Comparison of ENCODE assay signal across 19 cellular contexts in the genomic region with DNA sequence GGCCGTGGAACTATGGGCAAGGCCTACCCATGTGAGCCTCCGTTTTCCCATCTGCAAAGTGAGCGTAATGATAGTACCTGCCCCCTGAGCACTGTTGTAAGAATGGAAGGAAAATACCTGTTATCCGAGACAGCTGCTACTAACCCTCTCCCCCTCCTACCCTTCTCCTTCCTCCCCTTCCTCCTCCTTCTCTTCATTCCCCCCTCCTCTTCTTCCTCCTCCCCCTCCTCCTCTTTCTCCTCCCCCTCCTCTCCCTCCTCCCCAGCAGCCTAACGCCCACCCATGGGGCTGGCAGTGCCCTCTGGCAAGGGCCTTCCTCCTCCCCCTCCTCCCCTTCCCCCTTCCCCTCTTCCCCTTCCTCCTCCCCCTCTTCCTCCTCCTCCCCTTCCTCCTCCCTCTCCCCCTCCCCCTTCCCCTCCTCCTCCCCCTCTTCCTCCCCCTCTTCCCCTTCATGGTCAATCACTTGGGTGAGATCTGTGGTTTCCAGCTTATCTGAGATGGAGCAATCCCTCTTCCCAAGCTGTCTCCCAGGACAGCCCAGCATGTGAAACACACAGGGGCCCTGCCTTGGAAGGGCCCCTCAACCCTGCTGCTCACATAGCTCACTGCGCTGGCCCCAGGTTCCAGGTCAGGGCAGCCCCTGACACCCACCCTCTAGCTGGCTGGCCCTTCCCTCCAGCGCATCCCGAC. TPM values are rescaled to one million over a fixed set of nuclear protein-coding genes. Genes with fewer than 3 reads are reported as not detected.
A peak's percentile ranks its signal among the peaks of the same experiment; 100 is the strongest.
DNase-seq lines count a peak whose midpoint lies in the region; ATAC-seq and TF ChIP-seq lines count a peak whose summit lies in the region.
"Had no signal": no experiment of that assay in that cellular context is flagged by ENCODE, and none has a peak within 500 bp of the region (broad histone marks: within the 10 kb centered on the region; RNA-seq: fewer than 3 reads in every experiment).

No MANE protein-coding gene starts in this region.

- H4K20me1 ChIP-seq in Loucy (ENCODE audit: insufficient read depth, low read length, poor library complexity, severe bottlenecking) = peaks cover 51% of the 10 kb centered on the region

- no peaks in the 10 kb centered on the region for H3K27me3 Mint-ChIP-seq in CD4-positive, alpha-beta T cell
- no peaks in the 10 kb centered on the region for H3K27me3 Mint-ChIP-seq in central memory CD8-positive, alpha-beta T cell
- no peaks in the 10 kb centered on the region for H3K27me3 Mint-ChIP-seq in natural killer cell (ENCODE audit: low read depth in 2 of 2)

- peak overlapping the region; percentile 61 for H3K27ac Mint-ChIP-seq in CD4-positive, alpha-beta T cell
- peak overlapping the region; percentile 49 for H3K27ac Mint-ChIP-seq in central memory CD8-positive, alpha-beta T cell (ENCODE audit: low read depth)
- peak overlapping the region; percentile 100 for H3K27ac Mint-ChIP-seq in natural killer cell
- H3K27ac Mint-ChIP-seq: activated T-helper 2 cell treated with anti-CD3 and anti-CD28 coated beads, Interferon-gamma antibody, Interleukin-2, Interleukin-4, amounts not matched to agents 10 μg/mL and 5 μg/mL and 100 μg/mL, durations not matched to agents 14 hours and 24 hours and 36 hours had no signal

- no peak for TF ChIP-seq EP300 in gastroesophageal sphincter (IDR thresholded peaks at IDR 0.05)

- H3K4me2 ChIP-seq in Loucy (ENCODE audit: low read depth, low read length, poor library complexity, severe bottlenecking) = peak overlapping the region; percentile 20

- intact Hi-C loops in CD4-positive, alpha-beta T cell (cut with DNase I, micrococcal nuclease) = loop anchor here (10.0 kb wide), 2 partner anchors 245 to 1075 kb away; a partner anchor contains a TSS
- intact Hi-C loops in natural killer cell (cut with micrococcal nuclease) = loop anchor here (5.0 to 10.0 kb wide), 3 partner anchors 178 to 325 kb away; a partner anchor contains a TSS

- no peaks in the 10 kb centered on the region for H3K27me3 ChIP-seq in CD4-positive, alpha-beta T cell (ENCODE audit: control insufficient read depth, insufficient read depth, low read length)
- no peaks in the 10 kb centered on the region for H3K27me3 ChIP-seq in Loucy (ENCODE audit: insufficient read depth, low read length, poor library complexity, severe bottlenecking)
- peaks cover 94% of the 10 kb centered on the region for H3K27me3 ChIP-seq in gastroesophageal sphincter
- H3K27me3 ChIP-seq: adrenal gland, pancreas, SJCRH30, thyroid gland had no signal

- H3K9me2 ChIP-seq in Loucy (replicated peaks; ENCODE audit: low read depth, low read length) = no peaks in the 10 kb centered on the region

- no peak for ATAC-seq in CD4-positive, alpha-beta T cell (ENCODE audit: poor library complexity)
- ATAC-seq in central memory CD8-positive, alpha-beta T cell (replicated peaks; ENCODE audit: extremely low read depth, poor library complexity, severe bottlenecking) = no peak
- ATAC-seq in natural killer cell (no peak), GM21786 (IDR thresholded peaks at IDR 0.05; ENCODE audit: unreplicated experiment) (no peak), GM19023 (IDR thresholded peaks at IDR 0.05; ENCODE audit: unreplicated experiment) (no peak), gastroesophageal sphincter (no peak)
- ATAC-seq: pancreas, sciatic nerve had no signal

- no peak overlapping the region for H3K4me3 ChIP-seq in Loucy (ENCODE audit: low read length, poor library complexity, severe bottlenecking)
- H3K4me3 ChIP-seq in gastroesophageal sphincter = no peak overlapping the region
- H3K4me3 ChIP-seq: adrenal gland, esophagus squamous epithelium, pancreas, SJCRH30, thyroid gland had no signal

- peak overlapping the region; percentile 51 for H3K4me3 Mint-ChIP-seq in CD4-positive, alpha-beta T cell
- peak overlapping the region; percentile 7 for H3K4me3 Mint-ChIP-seq in central memory CD8-positive, alpha-beta T cell
- H3K4me3 Mint-ChIP-seq in natural killer cell = peak overlapping the region; percentile 59

- peaks cover 32% of the 10 kb centered on the region for H3K4me1 Mint-ChIP-seq in CD4-positive, alpha-beta T cell (ENCODE audit: low read depth)
- peaks cover 51% of the 10 kb centered on the region for H3K4me1 Mint-ChIP-seq in central memory CD8-positive, alpha-beta T cell
- H3K4me1 Mint-ChIP-seq in natural killer cell = peaks cover 59 to 86% of the 10 kb centered on the region in 2 donors

- H3K4me1 ChIP-seq in Loucy (ENCODE audit: insufficient read depth, low read length, poor library complexity, severe bottlenecking) (peaks cover 22% of the 10 kb centered on the region), gastroesophageal sphincter (peaks cover 0 to 29% (median 15%) of the 10 kb centered on the region in 3 donors)
- H3K4me1 ChIP-seq: SJCRH30 had no signal

- no peak overlapping the region for H3K27ac ChIP-seq in CD4-positive, alpha-beta T cell (ENCODE audit: low read depth, low read length)
- no peak overlapping the region for H3K27ac ChIP-seq in gastroesophageal sphincter
- H3K27ac ChIP-seq: esophagus squamous epithelium, pancreas, SJCRH30, thyroid gland had no signal

- no peak for TF ChIP-seq CTCF in CD4-positive, alpha-beta T cell (IDR thresholded peaks at IDR 0.05)
- TF ChIP-seq CTCF in Loucy (conservative IDR thresholded peaks at IDR 0.05; ENCODE audit: low read length) (no peak), natural killer cell (IDR thresholded peaks at IDR 0.05) (no peak), gastroesophageal sphincter (IDR thresholded peaks at IDR 0.05) (no peak)

- peaks cover 91% of the 10 kb centered on the region for H3K79me2 ChIP-seq in Loucy (ENCODE audit: insufficient read depth, low read length)

- WGBS in gastroesophageal sphincter (ENCODE audit: low coverage in 1 of 2), 2 donors = 97 to 100% methylated on average over 1 to 4 of the region's 8 CpGs

- no peak overlapping the region for H2AFZ ChIP-seq in Loucy (ENCODE audit: low read length)

- H3K9me3 Mint-ChIP-seq in CD4-positive, alpha-beta T cell = no peaks in the 10 kb centered on the region
- no peaks in the 10 kb centered on the region for H3K9me3 Mint-ChIP-seq in central memory CD8-positive, alpha-beta T cell
- no peaks in the 10 kb centered on the region for H3K9me3 Mint-ChIP-seq in natural killer cell
- H3K9me3 Mint-ChIP-seq: activated T-helper 2 cell treated with anti-CD3 and anti-CD28 coated beads, Interferon-gamma antibody, Interleukin-2, Interleukin-4, amounts not matched to agents 10 μg/mL and 5 μg/mL and 100 μg/mL, durations not matched to agents 14 hours and 24 hours and 36 hours had no signal

- no peaks in the 10 kb centered on the region for H3K9me3 ChIP-seq in CD4-positive, alpha-beta T cell (ENCODE audit: control insufficient read depth, low read length)
- H3K9me3 ChIP-seq in Loucy (ENCODE audit: insufficient read depth, low read depth, low read length) = no peaks in the 10 kb centered on the region
- no peaks in the 10 kb centered on the region for H3K9me3 ChIP-seq in gastroesophageal sphincter
- H3K9me3 ChIP-seq: adrenal gland, Caco-2, esophagus squamous epithelium, pancreas, SJCRH30, thyroid gland had no signal

- H3K36me3 ChIP-seq in Loucy (ENCODE audit: insufficient read depth, low read length) (no peaks in the 10 kb centered on the region), gastroesophageal sphincter (no peaks in the 10 kb centered on the region)
- H3K36me3 ChIP-seq: adrenal gland, esophagus squamous epithelium, pancreas, SJCRH30, thyroid gland had no signal

- DNase-seq in CD4-positive, alpha-beta T cell = no peak
- no peak for DNase-seq in central memory CD8-positive, alpha-beta T cell (ENCODE audit: low spot score in 2 of 2)
- DNase-seq in natural killer cell = no peak
- DNase-seq: Caco-2; esophagus squamous epithelium; glutamatergic neuron; NCI-H1694 treated with DMSO at 0.1 percent for 48 hours; NCI-H82; pancreas; SJCRH30; stimulated activated naive CD4-positive, alpha-beta T cell treated with Interleukin-2 at 50 U/mL for 16 hours; thyroid gland had no signal

- peaks cover 6% of the 10 kb centered on the region for H3K36me3 Mint-ChIP-seq in CD4-positive, alpha-beta T cell (ENCODE audit: low read depth)
- H3K36me3 Mint-ChIP-seq in central memory CD8-positive, alpha-beta T cell (ENCODE audit: insufficient read depth) = peaks cover 35% of the 10 kb centered on the region
- H3K36me3 Mint-ChIP-seq in natural killer cell = no peaks in the 10 kb centered on the region

- CTCF ChIA-PET in CD4-positive, alpha-beta T cell (lab: Charles Lee) = no interaction called here

- no peak overlapping the region for H3K9ac ChIP-seq in Loucy (ENCODE audit: low read depth, low read length, poor library complexity, severe bottlenecking)

- no peak for TF ChIP-seq POLR2A in gastroesophageal sphincter (IDR thresholded peaks at IDR 0.05)

- POLR2A ChIA-PET in CD4-positive, alpha-beta T cell (lab: Charles Lee) = interaction anchor here (0.5 kb wide), 1 partner anchor 8 kb away, joined by 3 read pairs; no protein-coding TSS in a partner anchor

- peaks cover 3% of the 10 kb centered on the region; the same call in 1 of the 2 replicates for H3F3A ChIP-seq in Loucy (ENCODE audit: low read depth)

RNA-seq across cellular contexts. Expression of a gene that starts 6.4 kb away (rescaled TPM):
- total RNA-seq in CD4-positive, alpha-beta T cell = 10 to 100 TPM; 22.8 to 24.2 TPM
- total RNA-seq in natural killer cell (10 to 100 TPM; 56.3 to 71.0 (median 64.6) TPM), gastroesophageal sphincter (1 to 10 TPM in 1 of 4 donors, under 1 TPM in 3; 0.40 to 1.4 (median 0.59) TPM)

Comparison
In these comparisons a context has a peak if more than half of its experiments do, and no peak if none do; other contexts are left out.
1. H3K27ac Mint-ChIP-seq: peak in every context shown above with its lines; median percentile 100 in natural killer cell; 61 in CD4-positive, alpha-beta T cell; 49 in central memory CD8-positive, alpha-beta T cell.
2. H3K4me3 Mint-ChIP-seq: peak in every context shown above with its lines; median percentile 59 in natural killer cell; 51 in CD4-positive, alpha-beta T cell; 7 in central memory CD8-positive, alpha-beta T cell.
3. RNA of a gene that starts 6.4 kb away (total RNA-seq): 56.3 to 71.0 TPM in natural killer cell and 22.8 to 24.2 TPM in CD4-positive, alpha-beta T cell; 0.40 to 1.4 TPM in gastroesophageal sphincter; every median in the first group is over 4 times any median in the second.